In the genomic region with DNA sequence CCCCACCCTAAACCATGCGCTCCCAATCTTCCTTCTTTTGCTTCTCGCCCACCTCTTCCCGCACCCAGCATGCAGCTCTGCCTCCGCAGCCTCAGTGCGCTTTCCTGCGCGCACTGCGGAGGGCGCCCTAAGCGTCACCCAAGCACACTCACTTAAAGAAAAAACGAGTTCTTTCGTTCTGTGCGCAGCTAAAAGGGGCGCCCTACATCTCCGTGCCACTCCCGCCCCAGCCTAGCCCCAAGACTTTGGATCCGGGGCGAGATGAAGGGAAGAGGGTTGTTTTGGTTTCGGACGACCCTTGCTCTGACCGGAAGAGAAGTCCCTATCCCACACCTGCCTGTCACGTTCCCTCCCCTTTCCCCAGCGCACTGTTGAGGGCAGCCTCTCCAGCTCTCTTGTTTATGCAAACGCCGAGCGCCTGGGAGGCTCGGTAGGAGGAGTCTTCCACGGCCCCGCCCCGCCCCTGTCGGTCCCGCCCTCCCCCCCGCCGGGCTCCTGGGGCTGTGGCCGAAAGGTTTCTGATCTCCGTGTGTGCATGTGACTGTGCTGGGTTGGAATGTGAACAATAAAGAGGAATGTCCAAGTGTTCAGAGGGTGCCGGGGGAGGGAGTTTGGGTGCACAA, we compare ENCODE assay signal across 7 cellular contexts. TPM values are rescaled to one million over a fixed set of nuclear protein-coding genes. Genes with fewer than 3 reads are reported as not detected.
DNase-seq lines count a peak whose midpoint lies in the region; ATAC-seq and TF ChIP-seq lines count a peak whose summit lies in the region.

No MANE protein-coding gene starts in this region.

- intact Hi-C loops in natural killer cell (cut with micrococcal nuclease): no loop called here

- peak; percentile 58 for DNase-seq in NCI-H460 (ENCODE audit: extremely low read depth, low read depth)
- DNase-seq in activated CD8-positive, alpha-beta memory T cell treated with anti-CD3 and anti-CD28 coated beads, Interleukin-2, amount 50 U/mL, for 48 hours: peak; percentile 89
- DNase-seq in natural killer cell: peak; percentile 63

- peak; percentile 45 for TF ChIP-seq CTCF in natural killer cell (IDR thresholded peaks at IDR 0.05)

- H3K9me3 Mint-ChIP-seq in natural killer cell: no peaks in the 10 kb centered on the region
- H3K9me3 Mint-ChIP-seq in stimulated activated naive CD8-positive, alpha-beta T cell treated with anti-CD3 and anti-CD28 coated beads, Interleukin-15, Interleukin-2, amounts not matched to agents 100 ng/mL and 50 ng/mL, for 24 hours: no peaks in the 10 kb centered on the region

- ATAC-seq in GM18520 (IDR thresholded peaks at IDR 0.05; ENCODE audit: unreplicated experiment): peak; percentile 72
- ATAC-seq in HG02943 (IDR thresholded peaks at IDR 0.05; ENCODE audit: low read depth, unreplicated experiment): peak; percentile 94
- ATAC-seq in esophagus mucosa: peak; percentile 82
- peak; percentile 90 to 91 (median 91) for ATAC-seq in natural killer cell

- peaks cover 0 to 7% of the 10 kb centered on the region in 2 donors for H3K4me1 Mint-ChIP-seq in natural killer cell
- peaks cover 30% of the 10 kb centered on the region for H3K4me1 Mint-ChIP-seq in stimulated activated naive CD8-positive, alpha-beta T cell treated with anti-CD3 and anti-CD28 coated beads, Interleukin-15, Interleukin-2, amounts not matched to agents 100 ng/mL and 50 ng/mL, for 24 hours (ENCODE audit: low read depth)

- H3K27ac Mint-ChIP-seq in natural killer cell: peak overlapping the region; percentile 36 to 91
- H3K27ac Mint-ChIP-seq in stimulated activated naive CD8-positive, alpha-beta T cell treated with anti-CD3 and anti-CD28 coated beads, Interleukin-15, Interleukin-2, amounts not matched to agents 100 ng/mL and 50 ng/mL, for 24 hours: peak overlapping the region; percentile 89

- peaks cover 23 to 31% of the 10 kb centered on the region in 2 donors for H3K27me3 Mint-ChIP-seq in natural killer cell (ENCODE audit: low read depth in 2 of 2)
- H3K27me3 Mint-ChIP-seq in stimulated activated naive CD8-positive, alpha-beta T cell treated with anti-CD3 and anti-CD28 coated beads, Interleukin-15, Interleukin-2, amounts not matched to agents 100 ng/mL and 50 ng/mL, for 24 hours: no peaks in the 10 kb centered on the region

- no peaks in the 10 kb centered on the region for H3K36me3 Mint-ChIP-seq in natural killer cell
- no peaks in the 10 kb centered on the region for H3K36me3 Mint-ChIP-seq in stimulated activated naive CD8-positive, alpha-beta T cell treated with anti-CD3 and anti-CD28 coated beads, Interleukin-15, Interleukin-2, amounts not matched to agents 100 ng/mL and 50 ng/mL, for 24 hours (ENCODE audit: low read depth)

- H3K4me3 Mint-ChIP-seq in natural killer cell: peak overlapping the region; percentile 92
- H3K4me3 Mint-ChIP-seq in stimulated activated naive CD8-positive, alpha-beta T cell treated with anti-CD3 and anti-CD28 coated beads, Interleukin-15, Interleukin-2, amounts not matched to agents 100 ng/mL and 50 ng/mL, for 24 hours: peak overlapping the region; percentile 94

RNA-seq across cellular contexts. Expression of a gene that starts 5.3 kb away (rescaled TPM):
- total RNA-seq in NCI-H460 (2014; rRNA removed; shearing (Covaris generic)): not detected in 2 replicates
- not detected in 2 replicates for polyA plus RNA-seq in NCI-H460 (2014; cell fraction: nucleus; rRNA removed)
- total RNA-seq in esophagus mucosa (8.8 TPM), natural killer cell (not detected)

RNA-seq across cellular contexts. Expression of a gene that starts 7.0 kb away (rescaled TPM):
- total RNA-seq in NCI-H460 (2014; rRNA removed; shearing (Covaris generic)): not detected in 2 replicates
- 0.75 and 1.0 TPM in 2 replicates for polyA plus RNA-seq in NCI-H460 (2014; cell fraction: nucleus; rRNA removed)
- 1.1 TPM for total RNA-seq in esophagus mucosa
- total RNA-seq in natural killer cell: 10 to 100 TPM; 11.1 to 70.9 (median 28.4) TPM

RNA-seq across cellular contexts. Expression of a gene that starts 15.4 kb away (rescaled TPM):
- total RNA-seq in NCI-H460 (2014; rRNA removed; shearing (Covaris generic)): 0.15 and 0.23 TPM in 2 replicates
- polyA plus RNA-seq in NCI-H460 (2014; cell fraction: nucleus; rRNA removed): 0.17 TPM in 1 of 2 replicates, not detected in the other
- total RNA-seq in esophagus mucosa: 8.5 TPM
- 1 to 10 TPM; 1.2 to 2.2 (median 1.5) TPM for total RNA-seq in natural killer cell

RNA-seq across cellular contexts. Expression of a gene that starts 53.5 kb away (rescaled TPM):
- total RNA-seq in NCI-H460 (2014; rRNA removed; shearing (Covaris generic)): 5.1 and 8.0 TPM in 2 replicates
- 19.9 and 22.9 TPM in 2 replicates for polyA plus RNA-seq in NCI-H460 (2014; cell fraction: nucleus; rRNA removed)
- 4.1 TPM for total RNA-seq in esophagus mucosa
- total RNA-seq in natural killer cell: 10 to 100 TPM; 10.1 to 14.1 (median 13.3) TPM

Comparison
In these comparisons a context has a peak if more than half of its experiments do, and no peak if none do; other contexts are left out.
1. Peak in every context shown above with its lines: DNase-seq and ATAC-seq.